Comparison of ENCODE assay signal across 1 cellular context in genomic region chr12:75707983-75708382, GRCh38.
TF ChIP-seq lines count a peak whose summit lies in the region.

No MANE protein-coding gene starts in this region.

TF ChIP-seq in K562, 482 proteins besides CTCF, POLR2A, EP300 and RAD21:
- no peak for TF ChIP-seq UBTF (IDR thresholded peaks at IDR 0.05; ENCODE audit: borderline replicate concordance in 1 of 2, low read depth in 2 of 2, low read length in 2 of 2)
- TF ChIP-seq TFE3 (CRISPR knock-in tag; IDR thresholded peaks at IDR 0.05), result peak; percentile 76
- no peak for TF ChIP-seq PREB (CRISPR knock-in tag; IDR thresholded peaks at IDR 0.05)
- TF ChIP-seq PBX2 (CRISPR knock-in tag; IDR thresholded peaks at IDR 0.05; ENCODE audit: low read depth), result no peak
- TF ChIP-seq PBX2 (tag; conservative IDR thresholded peaks at IDR 0.05; ENCODE audit: low read depth), result peak; percentile 47
